Comparison of ENCODE assay signal across 26 cellular contexts in the genomic region with DNA sequence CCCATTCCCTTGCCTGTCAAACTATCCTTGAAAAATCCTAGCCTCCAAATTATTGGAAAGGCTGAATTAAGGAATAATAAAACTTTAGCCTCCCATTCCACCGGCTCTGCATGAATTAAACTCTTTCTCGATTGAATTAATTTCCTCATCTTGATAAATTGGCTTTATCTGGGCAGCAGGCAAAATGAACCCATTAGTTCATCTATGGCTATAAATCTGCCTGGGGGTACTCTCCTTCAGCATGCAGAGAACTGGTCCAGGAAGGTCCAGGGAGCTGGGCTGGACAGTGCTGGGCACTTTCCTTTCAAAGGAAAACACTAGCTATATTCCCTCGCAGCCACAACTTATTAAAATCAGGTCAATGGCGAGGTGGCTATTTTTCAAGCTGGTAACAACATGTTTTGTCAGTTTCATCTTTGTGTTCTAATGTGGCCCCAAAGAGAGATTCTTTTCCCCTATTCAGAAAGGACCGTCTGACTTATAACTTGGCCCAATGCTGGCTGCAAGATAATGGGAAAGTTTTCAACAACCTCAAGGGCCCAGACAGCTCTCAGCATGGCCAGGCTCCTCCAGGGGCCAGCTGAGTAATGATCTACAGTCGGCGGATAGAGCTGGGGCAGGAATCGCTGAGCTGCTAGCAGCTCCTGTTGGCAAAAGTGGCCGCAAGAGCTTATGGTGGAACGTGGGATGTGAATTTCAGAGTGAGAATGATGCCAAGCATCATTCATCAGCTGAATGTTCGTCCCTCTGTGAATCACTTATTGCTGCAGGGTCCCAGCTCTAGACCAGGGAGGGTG.
"Had no signal": no experiment of that assay in that cellular context is flagged by ENCODE, and none has a peak within 500 bp of the region (broad histone marks: within the 10 kb centered on the region; RNA-seq: fewer than 3 reads in every experiment).

No MANE protein-coding gene starts in this region.

- H3K27ac ChIP-seq: ascending aorta, brain microvascular endothelial cell, coronary artery, esophagus muscularis mucosa, foreskin keratinocyte, gastrocnemius medialis, heart left ventricle had no signal

- H3K9me3 ChIP-seq: gastrocnemius medialis had no signal

- H3K4me3 ChIP-seq: ascending aorta, coronary artery, dorsolateral prefrontal cortex, esophagus muscularis mucosa, gastrocnemius medialis, heart left ventricle had no signal

- H3K27me3 ChIP-seq: ascending aorta, brain microvascular endothelial cell, dorsolateral prefrontal cortex, esophagus muscularis mucosa, foreskin keratinocyte, gastrocnemius medialis, heart left ventricle had no signal

- H3K4me1 ChIP-seq: ascending aorta, esophagus muscularis mucosa, foreskin keratinocyte, gastrocnemius medialis, heart left ventricle had no signal

- H3K36me3 ChIP-seq: brain microvascular endothelial cell, gastrocnemius medialis had no signal

- ATAC-seq: activated CD8-positive, alpha-beta memory T cell treated with anti-CD3 and anti-CD28 coated beads, Interleukin-2, amount 10 ng/mL, durations not matched to agents 7 days and 5 days; activated CD8-positive, alpha-beta T cell treated with anti-CD3 and anti-CD28 coated beads, Interleukin-2, amount 10 ng/mL, durations not matched to agents 7 days and 5 days; gastrocnemius medialis; heart left ventricle had no signal

- DNase-seq: activated CD4-positive, alpha-beta memory T cell treated with anti-CD3 and anti-CD28 coated beads for 36 hours; activated CD4-positive, alpha-beta T cell treated with anti-CD3 and anti-CD28 coated beads for 36 hours; activated CD4-positive, alpha-beta T cell treated with anti-CD3 and anti-CD28 coated beads, Interleukin-2, amount 10 ng/mL, durations not matched to agents 24 days and 14 days; activated CD4-positive, CD25-positive, alpha-beta regulatory T cell; activated CD4-positive, CD25-positive, alpha-beta regulatory T cell treated with anti-CD3 and anti-CD28 coated beads, Interleukin-2, amount 50 U/mL, for 72 hours; activated CD8-positive, alpha-beta memory T cell treated with anti-CD3 and anti-CD28 coated beads, Interleukin-2, amount 10 ng/mL, durations not matched to agents 7 days and 5 days; activated CD8-positive, alpha-beta memory T cell treated with anti-CD3 and anti-CD28 coated beads, Interleukin-2, amount 50 U/mL, for 4 hours; activated CD8-positive, alpha-beta T cell treated with anti-CD3 and anti-CD28 coated beads, Interleukin-2, amount 10 ng/mL, durations not matched to agents 7 days and 5 days; activated gamma-delta T cell; activated naive CD4-positive, alpha-beta T cell; activated naive CD4-positive, alpha-beta T cell treated with anti-CD3 and anti-CD28 coated beads, Interleukin-2, amount 10 ng/mL, durations not matched to agents 7 days and 5 days; activated naive CD8-positive, alpha-beta T cell treated with anti-CD3 and anti-CD28 coated beads, Interleukin-2, amount 10 ng/mL, durations not matched to agents 7 days and 5 days; activated T-cell treated with anti-CD3 and anti-CD28 coated beads, Interleukin-2, amount 50 U/mL, for 1 hour; activated T-cell treated with anti-CD3 and anti-CD28 coated beads, Interleukin-2, amount 50 U/mL, for 48 hours; effector memory CD4-positive, alpha-beta T cell; endodermal cell; gastrocnemius medialis; glutamatergic neuron; heart left ventricle; T-helper 2 cell had no signal
